17 cellular contexts compared by ENCODE assay signal in the genomic region with DNA sequence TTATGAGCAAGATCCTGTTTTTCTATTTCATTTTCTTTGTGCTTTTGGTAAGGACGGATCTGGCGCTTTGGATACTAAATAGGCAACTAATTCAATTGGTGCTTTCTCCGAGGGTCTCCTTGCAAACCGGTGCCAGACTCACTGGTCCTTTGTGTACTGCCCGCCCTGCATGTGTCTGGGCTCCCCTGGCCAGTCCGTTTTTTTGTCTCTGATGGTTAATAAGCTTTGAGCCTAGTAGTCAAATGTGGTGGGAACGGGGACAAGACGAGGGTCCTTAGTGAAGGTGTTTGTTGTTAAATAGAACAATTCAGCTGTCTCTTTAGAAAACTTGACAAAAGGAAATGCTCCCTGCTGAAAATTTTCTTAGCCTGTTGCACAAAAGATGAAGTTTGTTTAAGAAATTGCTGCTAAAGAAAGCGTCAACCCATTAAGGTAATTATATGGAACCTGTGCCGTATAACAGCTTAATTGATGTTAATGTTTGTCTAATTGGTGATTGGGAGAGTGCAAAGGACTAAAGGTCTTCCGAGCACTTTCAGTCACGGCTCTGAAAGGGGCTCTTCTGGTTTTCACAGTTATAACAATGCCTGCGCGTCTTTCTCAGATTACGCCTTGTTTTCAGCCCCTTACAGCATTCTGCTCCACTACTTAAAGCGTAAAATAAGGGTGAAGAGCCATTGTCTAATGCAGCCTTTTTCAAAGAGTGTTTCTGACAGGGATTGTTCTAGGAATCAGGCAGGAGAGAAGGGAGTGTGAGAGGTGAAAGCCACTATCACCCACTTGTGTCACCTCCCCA.
DNase-seq lines count a peak whose midpoint lies in the region; ATAC-seq and TF ChIP-seq lines count a peak whose summit lies in the region.
"Had no signal": no experiment of that assay in that cellular context is flagged by ENCODE, and none has a peak within 500 bp of the region (broad histone marks: within the 10 kb centered on the region; RNA-seq: fewer than 3 reads in every experiment).

No MANE protein-coding gene starts in this region.

- TF ChIP-seq CTCF in neural progenitor cell (IDR thresholded peaks at IDR 0.05) (no peak), heart right ventricle (IDR thresholded peaks at IDR 0.05) (no peak)

- H3K4me3 Mint-ChIP-seq in neural progenitor cell = peak overlapping the region; percentile 83
- H3K4me3 Mint-ChIP-seq: IgD-negative memory B cell; naive thymus-derived CD8-positive, alpha-beta T cell had no signal

- intact Hi-C loops in heart right ventricle (cut with DNase I) = no loop called here

- H3K4me3 ChIP-seq in duodenal mucosa (ENCODE audit: low read depth in 1 of 2, low read length in 2 of 2) = peak overlapping the region; percentile 53 to 62
- H3K4me3 ChIP-seq in neural progenitor cell = peak overlapping the region; percentile 6
- no peak overlapping the region for H3K4me3 ChIP-seq in heart right ventricle
- H3K4me3 ChIP-seq: BLaER1, left lung, stomach had no signal

- ATAC-seq in HG03354 (IDR thresholded peaks at IDR 0.05; ENCODE audit: poor library complexity, severe bottlenecking, unreplicated experiment) = no peak
- no peak for ATAC-seq in GM19324 (IDR thresholded peaks at IDR 0.05; ENCODE audit: low FRiP score, unreplicated experiment)
- no peak for ATAC-seq in heart right ventricle
- ATAC-seq: left lung; naive thymus-derived CD8-positive, alpha-beta T cell had no signal

- peak overlapping the region; percentile 65 for H3K4me2 ChIP-seq in neural progenitor cell
- H3K4me2 ChIP-seq: BLaER1 had no signal

- 24 to 29% methylated on average over 16 of the region's 16 CpGs for WGBS in heart right ventricle, 2 donors

- no peaks in the 10 kb centered on the region for H3K79me2 ChIP-seq in neural progenitor cell (ENCODE audit: low read depth)

- peak; percentile 88 for DNase-seq in NCI-H1092 treated with DMSO at 0.1 percent for 48 hours (lab: John Stamatoyannopoulos, UW)
- peak; percentile 72 for DNase-seq in NCI-H2227 treated with DMSO at 0.1 percent for 48 hours (lab: John Stamatoyannopoulos, UW)
- DNase-seq in neural progenitor cell (ENCODE audit: low spot score) = peak; percentile 89
- no peak for DNase-seq in NCI-H510A (lab: John Stamatoyannopoulos, UW)
- DNase-seq in heart right ventricle = no peak
- DNase-seq: DMS79 treated with DMSO at 0.1 percent for 48 hours; left lung; naive thymus-derived CD8-positive, alpha-beta T cell; NCI-H2029 treated with DMSO at 0.1 percent for 48 hours; stomach; T-helper 2 cell had no signal

- no peak overlapping the region for H3K27ac ChIP-seq in duodenal mucosa (ENCODE audit: low read depth, low read length)
- peak overlapping the region; percentile 92 for H3K27ac ChIP-seq in neural progenitor cell
- H3K27ac ChIP-seq in heart right ventricle = no peak overlapping the region
- H3K27ac ChIP-seq: BLaER1, left lung, RWPE1, stomach had no signal

- H3K9ac ChIP-seq in duodenal mucosa (ENCODE audit: low read depth in 1 of 2, low read length in 2 of 2) (peak overlapping the region in 1 of 2 donors; percentile 49), neural progenitor cell (no peak overlapping the region)
- H3K9ac ChIP-seq: BLaER1 had no signal

- no peaks in the 10 kb centered on the region for H3K36me3 Mint-ChIP-seq in neural progenitor cell
- H3K36me3 Mint-ChIP-seq: IgD-negative memory B cell; naive thymus-derived CD8-positive, alpha-beta T cell had no signal

- H3K4me1 ChIP-seq in duodenal mucosa (ENCODE audit: control insufficient read depth in 1 of 2, insufficient read depth in 2 of 2, low read length in 2 of 2) = peaks cover 12 to 21% of the 10 kb centered on the region in 2 donors
- peaks cover 50% of the 10 kb centered on the region for H3K4me1 ChIP-seq in neural progenitor cell
- no peaks in the 10 kb centered on the region for H3K4me1 ChIP-seq in heart right ventricle
- H3K4me1 ChIP-seq: BLaER1, left lung, stomach had no signal

- no peaks in the 10 kb centered on the region for H3K27me3 Mint-ChIP-seq in neural progenitor cell (ENCODE audit: insufficient read depth, low read depth)
- H3K27me3 Mint-ChIP-seq: IgD-negative memory B cell; naive thymus-derived CD8-positive, alpha-beta T cell had no signal

- no peak overlapping the region for H2AFZ ChIP-seq in neural progenitor cell (replicated peaks)

- H3K4me1 Mint-ChIP-seq in neural progenitor cell = peaks cover 52% of the 10 kb centered on the region
- H3K4me1 Mint-ChIP-seq: IgD-negative memory B cell; naive thymus-derived CD8-positive, alpha-beta T cell had no signal

- no peaks in the 10 kb centered on the region for H4K20me1 ChIP-seq in neural progenitor cell (ENCODE audit: low read depth)
- H4K20me1 ChIP-seq: BLaER1 had no signal

- H3K9me3 ChIP-seq in duodenal mucosa (ENCODE audit: control insufficient read depth in 1 of 2, low read length in 2 of 2) (no peaks in the 10 kb centered on the region), neural progenitor cell (ENCODE audit: low read depth) (no peaks in the 10 kb centered on the region), heart right ventricle (no peaks in the 10 kb centered on the region)
- H3K9me3 ChIP-seq: BLaER1, left lung, stomach had no signal

- peak overlapping the region; percentile 98 for H3K27ac Mint-ChIP-seq in neural progenitor cell
- H3K27ac Mint-ChIP-seq: IgD-negative memory B cell; naive thymus-derived CD8-positive, alpha-beta T cell had no signal

- H3K27me3 ChIP-seq in duodenal mucosa (ENCODE audit: control insufficient read depth in 1 of 2, insufficient read depth in 2 of 2, low read length in 2 of 2) (no peaks in the 10 kb centered on the region), neural progenitor cell (no peaks in the 10 kb centered on the region), heart right ventricle (peaks cover 0 to 7% (median 0%) of the 10 kb centered on the region in 7 donors)
- H3K27me3 ChIP-seq: BLaER1, stomach had no signal

- H3K9me3 Mint-ChIP-seq in neural progenitor cell = no peaks in the 10 kb centered on the region

- peaks cover 29% of the 10 kb centered on the region for H3F3A ChIP-seq in neural progenitor cell (ENCODE audit: low read depth)

- H3K36me3 ChIP-seq in duodenal mucosa (ENCODE audit: control insufficient read depth in 1 of 2, insufficient read depth in 2 of 2, low read length in 2 of 2) (no peaks in the 10 kb centered on the region), neural progenitor cell (no peaks in the 10 kb centered on the region), heart right ventricle (no peaks in the 10 kb centered on the region)
- H3K36me3 ChIP-seq: BLaER1, left lung, stomach had no signal

Comparison
In these comparisons a context has a peak if more than half of its experiments do, and no peak if none do; other contexts are left out.
1. DNase-seq: peak in NCI-H1092 treated with DMSO at 0.1 percent for 48 hours (single experiment), NCI-H2227 treated with DMSO at 0.1 percent for 48 hours (single experiment) and neural progenitor cell (single experiment); none in NCI-H510A (single experiment) and heart right ventricle (0 of 2).
2. H3K4me3 ChIP-seq: peak in duodenal mucosa (2 of 2) and neural progenitor cell (single experiment); none in heart right ventricle (0 of 10).